13 cellular contexts compared by ENCODE assay signal in the genomic region with DNA sequence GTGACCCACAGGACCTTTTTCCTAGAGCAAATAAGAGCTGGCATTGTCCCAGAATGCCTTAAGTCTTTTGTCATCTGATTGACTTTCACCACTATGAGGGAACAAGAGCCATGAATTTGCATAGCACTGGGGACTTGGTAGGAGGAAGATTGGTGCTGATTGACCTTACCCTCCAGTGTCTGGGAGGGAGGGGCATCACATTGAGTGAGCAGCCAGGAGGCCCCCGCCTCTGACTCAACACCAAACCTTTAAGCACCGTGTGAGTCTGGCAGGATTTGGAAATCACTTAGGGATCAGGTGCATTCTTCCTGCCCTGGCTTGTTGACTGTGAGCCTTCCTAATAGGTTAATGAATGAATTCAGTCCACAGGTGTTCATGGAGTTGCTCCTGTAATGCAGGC. TPM values are rescaled to one million over a fixed set of nuclear protein-coding genes. Genes with fewer than 3 reads are reported as not detected.
DNase-seq lines count a peak whose midpoint lies in the region; ATAC-seq and TF ChIP-seq lines count a peak whose summit lies in the region.
"Had no signal": no experiment of that assay in that cellular context is flagged by ENCODE, and none has a peak within 500 bp of the region (broad histone marks: within the 10 kb centered on the region; RNA-seq: fewer than 3 reads in every experiment).

No MANE protein-coding gene starts in this region.

- 53 to 65% (median 60%) methylated on average over 2 of the region's 2 CpGs for WGBS in psoas muscle, 3 donors

- no peak for TF ChIP-seq CTCF in epithelial cell of esophagus (IDR thresholded peaks at IDR 0.05; ENCODE audit: insufficient read depth, low read depth, low read length, missing control alignments)
- no peak for TF ChIP-seq CTCF in psoas muscle (IDR thresholded peaks at IDR 0.05)
- TF ChIP-seq CTCF in Peyer's patch (IDR thresholded peaks at IDR 0.05) = no peak

- ATAC-seq in psoas muscle = peak; percentile 18 to 27 (median 22)
- no peak for ATAC-seq in HG02870 (IDR thresholded peaks at IDR 0.05; ENCODE audit: unreplicated experiment)

- intact Hi-C loops in psoas muscle (cut with DNase I) = no loop called here

- H3K36me3 ChIP-seq in psoas muscle (ENCODE audit: insufficient read depth in 1 of 2, low read depth in 1 of 2) (no peaks in the 10 kb centered on the region), Peyer's patch (no peaks in the 10 kb centered on the region)
- H3K36me3 ChIP-seq: thyroid gland had no signal

- DNase-seq in DMS53 (lab: John Stamatoyannopoulos, UW) (peak; percentile 16), DMS53 treated with DMSO at 0.1 percent for 48 hours (lab: John Stamatoyannopoulos, UW; ENCODE audit: unreplicated experiment) (no peak), NCI-H2029 treated with DMSO at 0.1 percent for 48 hours (lab: John Stamatoyannopoulos, UW) (peak; percentile 67), epithelial cell of esophagus (ENCODE audit: low read depth) (peak; percentile 98), psoas muscle (no peak), Peyer's patch (no peak), SKM-1 treated with dmso at 0.1 percent for 144 hours (lab: John Stamatoyannopoulos, UW; ENCODE audit: unreplicated experiment) (no peak)
- DNase-seq: 8988T; activated CD4-positive, CD25-positive, alpha-beta regulatory T cell treated with anti-CD3 and anti-CD28 coated beads, Interleukin-2, amount 50 U/mL, for 72 hours; foreskin melanocyte; left cardiac atrium; thyroid gland had no signal

- H3K4me3 ChIP-seq in epithelial cell of esophagus (ENCODE audit: low read length) (no peak overlapping the region), psoas muscle (no peak overlapping the region), Peyer's patch (no peak overlapping the region)
- H3K4me3 ChIP-seq: thyroid gland had no signal

- TF ChIP-seq POLR2A in Peyer's patch (IDR thresholded peaks at IDR 0.05) = no peak

- H3K27ac ChIP-seq in psoas muscle = no peak overlapping the region
- H3K27ac ChIP-seq in Peyer's patch = peak overlapping the region in 1 of 4 donors; percentile 81
- H3K27ac ChIP-seq: thyroid gland had no signal

- H3K4me1 ChIP-seq in psoas muscle (peaks cover 34% of the 10 kb centered on the region), Peyer's patch (peaks cover 0 to 48% (median 0%) of the 10 kb centered on the region in 4 donors)

- H3K9me3 ChIP-seq in psoas muscle (no peaks in the 10 kb centered on the region), Peyer's patch (no peaks in the 10 kb centered on the region)
- H3K9me3 ChIP-seq: thyroid gland had no signal

- no peaks in the 10 kb centered on the region for H3K27me3 ChIP-seq in psoas muscle (ENCODE audit: insufficient read depth in 3 of 3, low read length in 2 of 3)
- H3K27me3 ChIP-seq in Peyer's patch = no peaks in the 10 kb centered on the region
- H3K27me3 ChIP-seq: thyroid gland had no signal

RNA-seq across cellular contexts. Expression of a gene that starts 40.7 kb away (rescaled TPM):
- total RNA-seq in psoas muscle (10 to 100 TPM; 35.5 to 58.8 (median 43.0) TPM), Peyer's patch (100 to 1,000 TPM; 155 to 577 (median 259) TPM)
- 10 to 100 TPM in 2 of 3 donors, 1 to 10 TPM in 1; 8.1 to 22.5 (median 11.9) TPM for polyA plus RNA-seq in psoas muscle

Comparison
In these comparisons a context has a peak if more than half of its experiments do, and no peak if none do; other contexts are left out.
1. DNase-seq: peak in DMS53 (single experiment), NCI-H2029 treated with DMSO at 0.1 percent for 48 hours (single experiment) and epithelial cell of esophagus (single experiment); none in DMS53 treated with DMSO at 0.1 percent for 48 hours (single experiment), psoas muscle (0 of 2), Peyer's patch (0 of 3) and SKM-1 treated with dmso at 0.1 percent for 144 hours (single experiment).